In genomic region chr1:24918370-24918769, GRCh38 we compare ENCODE assay signal across 27 cellular contexts. TPM values are rescaled to one million over a fixed set of nuclear protein-coding genes. Genes with fewer than 3 reads are reported as not detected.
DNase-seq lines count a peak whose midpoint lies in the region; ATAC-seq, FAIRE-seq and TF ChIP-seq lines count a peak whose summit lies in the region.
"Had no signal": no experiment of that assay in that cellular context is flagged by ENCODE, and none has a peak within 500 bp of the region (broad histone marks: within the 10 kb centered on the region; RNA-seq: fewer than 3 reads in every experiment).

No MANE protein-coding gene starts in this region.

- no peak for ATAC-seq in activated CD8-positive, alpha-beta memory T cell treated with anti-CD3 and anti-CD28 coated beads, Interleukin-2, amount 10 ng/mL, durations not matched to agents 7 days and 5 days
- ATAC-seq in activated naive CD8-positive, alpha-beta T cell treated with anti-CD3 and anti-CD28 coated beads, Interleukin-2, amount 10 ng/mL, durations not matched to agents 7 days and 5 days (ENCODE audit: low read depth), result no peak
- ATAC-seq in natural killer cell treated with Interleukin-12 subunit alpha and Interleukin-12 subunit beta and Interleukin-15 and Interleukin-18, amount 100 ng/mL, for 72 hours, result no peak
- ATAC-seq in HG03196 (IDR thresholded peaks at IDR 0.05; ENCODE audit: unreplicated experiment), result no peak
- ATAC-seq: A549, left colon had no signal

- peak overlapping the region; percentile 96 for H3K27ac Mint-ChIP-seq in activated CD8-positive, alpha-beta memory T cell treated with anti-CD3 and anti-CD28 coated beads, Interleukin-2, amount 10 ng/mL, durations not matched to agents 7 days and 5 days
- peak overlapping the region; percentile 56 for H3K27ac Mint-ChIP-seq in activated naive CD8-positive, alpha-beta T cell treated with anti-CD3 and anti-CD28 coated beads, Interleukin-2, amount 10 ng/mL, durations not matched to agents 7 days and 5 days
- peak overlapping the region; percentile 79 to 97 for H3K27ac Mint-ChIP-seq in natural killer cell treated with Interleukin-12 subunit alpha and Interleukin-12 subunit beta and Interleukin-15 and Interleukin-18, amount 100 ng/mL, for 72 hours
- H3K27ac Mint-ChIP-seq in HFFc6, result no peak overlapping the region

- no peaks in the 10 kb centered on the region for H3K4me1 ChIP-seq in HEK293 (ENCODE audit: control insufficient read depth, insufficient read depth, low read length)
- H3K4me1 ChIP-seq: A549, Caco-2, HAP-1 had no signal

- H3K27ac ChIP-seq in HEK293 (ENCODE audit: extremely low read depth, low read depth, low read length), result no peak overlapping the region
- H3K27ac ChIP-seq: A549, PC-9 had no signal

- FAIRE-seq in urothelium cell line (lab: Jason Lieb, UNC), result no peak
- FAIRE-seq: A549, TTC549 had no signal

- H3K36me3 Mint-ChIP-seq in activated CD8-positive, alpha-beta memory T cell treated with anti-CD3 and anti-CD28 coated beads, Interleukin-2, amount 10 ng/mL, durations not matched to agents 7 days and 5 days, result peaks cover 66% of the 10 kb centered on the region
- peaks cover 37% of the 10 kb centered on the region for H3K36me3 Mint-ChIP-seq in activated naive CD8-positive, alpha-beta T cell treated with anti-CD3 and anti-CD28 coated beads, Interleukin-2, amount 10 ng/mL, durations not matched to agents 7 days and 5 days
- peaks cover 33% of the 10 kb centered on the region for H3K36me3 Mint-ChIP-seq in natural killer cell treated with Interleukin-12 subunit alpha and Interleukin-12 subunit beta and Interleukin-15 and Interleukin-18, amount 100 ng/mL, for 72 hours
- no peaks in the 10 kb centered on the region for H3K36me3 Mint-ChIP-seq in HFFc6 (ENCODE audit: low read depth)

- no peak for TF ChIP-seq CTCF in HEK293 (tag by site-specific recombination; IDR thresholded peaks at IDR 0.05)
- TF ChIP-seq CTCF in HFFc6 (IDR thresholded peaks at IDR 0.05), result no peak

- no peak for DNase-seq in activated CD8-positive, alpha-beta memory T cell treated with anti-CD3 and anti-CD28 coated beads, Interleukin-2, amount 10 ng/mL, durations not matched to agents 7 days and 5 days
- no peak for DNase-seq in activated CD8-positive, alpha-beta memory T cell treated with anti-CD3 and anti-CD28 coated beads, Interleukin-2, amount 50 U/mL, for 48 hours
- no peak for DNase-seq in activated naive CD8-positive, alpha-beta T cell treated with anti-CD3 and anti-CD28 coated beads, Interleukin-2, amount 10 ng/mL, durations not matched to agents 7 days and 5 days
- no peak for DNase-seq in natural killer cell treated with Interleukin-12 subunit alpha and Interleukin-12 subunit beta and Interleukin-15 and Interleukin-18, amount 100 ng/mL, for 72 hours (ENCODE audit: low spot score)
- DNase-seq in HFFc6 (no peak), urothelium cell line (ENCODE audit: low spot score) (no peak)
- DNase-seq: activated CD4-positive, CD25-positive, alpha-beta regulatory T cell treated with anti-CD3 and anti-CD28 coated beads, Interleukin-2, amount 50 U/mL, for 72 hours; activated CD8-positive, alpha-beta memory T cell treated with anti-CD3 and anti-CD28 coated beads, Interleukin-2, amount 50 U/mL, for 4 hours; Caco-2; DMS79 treated with DMSO at 0.1 percent for 48 hours; head of caudate nucleus; left colon; NCI-H1048; NCI-H187; NCI-H2171 treated with DMSO at 0.1 percent for 48 hours; NCI-H524; NK-92 treated with Interleukin-12 subunit alpha and Interleukin-12 subunit beta, amount 100 ng/mL, for 24 hours; nucleus accumbens; PC-9; SHP77 had no signal

- CTCF ChIA-PET in activated CD8-positive, alpha-beta memory T cell treated with anti-CD3 and anti-CD28 coated beads, Interleukin-2, amount 10 ng/mL, durations not matched to agents 7 days and 5 days (lab: Charles Lee), result interaction anchor here (1.9 kb wide), 2 partner anchors 12 to 71 kb away, joined by 4 to 7 read pairs; partner anchors contain the start of gene RUNX3
- CTCF ChIA-PET in HEK293 (lab: Yijun Ruan, JAX), result interaction anchor here (0.6 kb wide), 1 partner anchor 9 kb away, joined by 3 read pairs; no protein-coding TSS in a partner anchor

- no peaks in the 10 kb centered on the region for H3K9me3 Mint-ChIP-seq in activated CD8-positive, alpha-beta memory T cell treated with anti-CD3 and anti-CD28 coated beads, Interleukin-2, amount 10 ng/mL, durations not matched to agents 7 days and 5 days (ENCODE audit: low read depth)
- H3K9me3 Mint-ChIP-seq in activated naive CD8-positive, alpha-beta T cell treated with anti-CD3 and anti-CD28 coated beads, Interleukin-2, amount 10 ng/mL, durations not matched to agents 7 days and 5 days, result no peaks in the 10 kb centered on the region
- H3K9me3 Mint-ChIP-seq in natural killer cell treated with Interleukin-12 subunit alpha and Interleukin-12 subunit beta and Interleukin-15 and Interleukin-18, amount 100 ng/mL, for 72 hours, result no peaks in the 10 kb centered on the region
- no peaks in the 10 kb centered on the region for H3K9me3 Mint-ChIP-seq in HFFc6

- peaks cover 0 to 3% of the 10 kb centered on the region in 2 experiments; a peak in 1 of 3 replicates for H3K36me3 ChIP-seq in HEK293 (ENCODE audit: control insufficient read depth in 2 of 2, insufficient read depth in 1 of 2, low read length in 2 of 2)

- no peaks in the 10 kb centered on the region for H3K9me3 ChIP-seq in HEK293 (ENCODE audit: control insufficient read depth, insufficient read depth, low read depth, low read length)
- H3K9me3 ChIP-seq: A549, Caco-2, HAP-1 had no signal

- H3K4me1 Mint-ChIP-seq in activated CD8-positive, alpha-beta memory T cell treated with anti-CD3 and anti-CD28 coated beads, Interleukin-2, amount 10 ng/mL, durations not matched to agents 7 days and 5 days, result peaks cover 97% of the 10 kb centered on the region
- H3K4me1 Mint-ChIP-seq in activated naive CD8-positive, alpha-beta T cell treated with anti-CD3 and anti-CD28 coated beads, Interleukin-2, amount 10 ng/mL, durations not matched to agents 7 days and 5 days, result peaks cover 61% of the 10 kb centered on the region
- H3K4me1 Mint-ChIP-seq in natural killer cell treated with Interleukin-12 subunit alpha and Interleukin-12 subunit beta and Interleukin-15 and Interleukin-18, amount 100 ng/mL, for 72 hours (ENCODE audit: low read depth in 2 of 2), result peaks cover 71 to 79% of the 10 kb centered on the region in 2 donors
- peaks cover 23% of the 10 kb centered on the region for H3K4me1 Mint-ChIP-seq in HFFc6 (ENCODE audit: low read depth)

- POLR2A ChIA-PET in HEK293 (lab: Yijun Ruan, JAX), result no interaction called here
- POLR2A ChIA-PET in activated naive CD8-positive, alpha-beta T cell treated with anti-CD3 and anti-CD28 coated beads, Interleukin-2, amount 10 ng/mL, durations not matched to agents 7 days and 5 days (lab: Charles Lee), result interaction anchor here (0.6 kb wide), 1 partner anchor 80 kb away, joined by 3 read pairs; no protein-coding TSS in a partner anchor

- no peak overlapping the region for H3K4me3 ChIP-seq in HEK293 (ENCODE audit: low read depth, low read length)
- H3K4me3 ChIP-seq: A549, HAP-1, PC-9 had no signal

- H3K4me3 Mint-ChIP-seq in activated CD8-positive, alpha-beta memory T cell treated with anti-CD3 and anti-CD28 coated beads, Interleukin-2, amount 10 ng/mL, durations not matched to agents 7 days and 5 days, result no peak overlapping the region
- peak overlapping the region; percentile 35 for H3K4me3 Mint-ChIP-seq in activated naive CD8-positive, alpha-beta T cell treated with anti-CD3 and anti-CD28 coated beads, Interleukin-2, amount 10 ng/mL, durations not matched to agents 7 days and 5 days
- H3K4me3 Mint-ChIP-seq in natural killer cell treated with Interleukin-12 subunit alpha and Interleukin-12 subunit beta and Interleukin-15 and Interleukin-18, amount 100 ng/mL, for 72 hours, result peak overlapping the region; percentile 60
- no peak overlapping the region for H3K4me3 Mint-ChIP-seq in HFFc6

- no peaks in the 10 kb centered on the region for H3K27me3 Mint-ChIP-seq in activated CD8-positive, alpha-beta memory T cell treated with anti-CD3 and anti-CD28 coated beads, Interleukin-2, amount 10 ng/mL, durations not matched to agents 7 days and 5 days
- H3K27me3 Mint-ChIP-seq in activated naive CD8-positive, alpha-beta T cell treated with anti-CD3 and anti-CD28 coated beads, Interleukin-2, amount 10 ng/mL, durations not matched to agents 7 days and 5 days, result no peaks in the 10 kb centered on the region
- H3K27me3 Mint-ChIP-seq in natural killer cell treated with Interleukin-12 subunit alpha and Interleukin-12 subunit beta and Interleukin-15 and Interleukin-18, amount 100 ng/mL, for 72 hours, result no peaks in the 10 kb centered on the region
- H3K27me3 Mint-ChIP-seq in HFFc6 (ENCODE audit: insufficient read depth), result peaks cover 10% of the 10 kb centered on the region

TF ChIP-seq in HEK293, 187 proteins besides CTCF, POLR2A, EP300 and RAD21:
- TF ChIP-seq ZNF248 (tag by site-specific recombination; IDR thresholded peaks at IDR 0.05) (no peak), ZNF24 (tag by site-specific recombination; IDR thresholded peaks at IDR 0.05) (peak; percentile 76; the same call in 1 of the 2 replicates)

RNA-seq across cellular contexts. Expression of gene RUNX3, which starts 11.7 kb away (rescaled TPM):
- total RNA-seq in activated CD8-positive, alpha-beta memory T cell treated with anti-CD3 and anti-CD28 coated beads, Interleukin-2, amount 10 ng/mL, durations not matched to agents 7 days and 5 days, result 100 to 1,000 TPM; 224 to 246 TPM
- total RNA-seq in activated naive CD8-positive, alpha-beta T cell treated with anti-CD3 and anti-CD28 coated beads, Interleukin-2, amount 10 ng/mL, durations not matched to agents 7 days and 5 days, result 100 to 1,000 TPM; 172 TPM
- total RNA-seq in natural killer cell treated with Interleukin-12 subunit alpha and Interleukin-12 subunit beta and Interleukin-15 and Interleukin-18, amount 100 ng/mL, for 72 hours, result 100 to 1,000 TPM; 177 to 186 TPM
- total RNA-seq in HFFc6 (2021; fragmentation: NEBNext Ultra II Directional; extraction: Animal tissue kit (Norgen Biotek cat#: 25700)), result not detected
- total RNA-seq: cerebellum, epithelial cell of proximal tubule, PC-9 had no signal

Comparison
In these comparisons a context has a peak if more than half of its experiments do, and no peak if none do; other contexts are left out.
1. H3K4me3 Mint-ChIP-seq: peak in activated naive CD8-positive, alpha-beta T cell treated with anti-CD3 and anti-CD28 coated beads, Interleukin-2, amount 10 ng/mL, durations not matched to agents 7 days and 5 days (single experiment) and natural killer cell treated with Interleukin-12 subunit alpha and Interleukin-12 subunit beta and Interleukin-15 and Interleukin-18, amount 100 ng/mL, for 72 hours (single experiment); none in activated CD8-positive, alpha-beta memory T cell treated with anti-CD3 and anti-CD28 coated beads, Interleukin-2, amount 10 ng/mL, durations not matched to agents 7 days and 5 days (single experiment) and HFFc6 (single experiment).
2. RNA of gene RUNX3, which starts 11.7 kb away (total RNA-seq): 224 to 246 TPM in activated CD8-positive, alpha-beta memory T cell treated with anti-CD3 and anti-CD28 coated beads, Interleukin-2, amount 10 ng/mL, durations not matched to agents 7 days and 5 days, 177 to 186 TPM in natural killer cell treated with Interleukin-12 subunit alpha and Interleukin-12 subunit beta and Interleukin-15 and Interleukin-18, amount 100 ng/mL, for 72 hours and 172 TPM in activated naive CD8-positive, alpha-beta T cell treated with anti-CD3 and anti-CD28 coated beads, Interleukin-2, amount 10 ng/mL, durations not matched to agents 7 days and 5 days; not detected in HFFc6; every median in the first group is over 100 times any median in the second.